Comparison of ENCODE assay signal across 32 cellular contexts in genomic region chr5:43875741-43876140, GRCh38.
"Had no signal": no experiment of that assay in that cellular context is flagged by ENCODE, and none has a peak within 500 bp of the region (broad histone marks: within the 10 kb centered on the region; RNA-seq: fewer than 3 reads in every experiment).

No MANE protein-coding gene starts in this region.

- FAIRE-seq: bronchial epithelial cell, TTC549 had no signal

- H3K4me3 ChIP-seq: ascending aorta, cardiac muscle cell had no signal

- DNase-seq: activated B cell treated with CpG ODN at 0.5 μM for 24 hours; activated CD4-positive, alpha-beta memory T cell treated with anti-CD3 and anti-CD28 coated beads for 36 hours; activated CD4-positive, alpha-beta T cell treated with anti-CD3 and anti-CD28 coated beads for 4 hours; activated CD4-positive, alpha-beta T cell treated with anti-CD3 and anti-CD28 coated beads, Interleukin-2, amount 10 ng/mL, durations not matched to agents 24 days and 14 days; activated CD4-positive, alpha-beta T cell treated with anti-CD3 and anti-CD28 coated beads, Interleukin-2, amount 50 U/mL, for 1 hour; activated CD4-positive, alpha-beta T cell treated with anti-CD3 and anti-CD28 coated beads, Interleukin-2, amount 50 U/mL, for 4 hours; activated CD4-positive, CD25-positive, alpha-beta regulatory T cell treated with anti-CD3 and anti-CD28 coated beads, Interleukin-2, amount 50 U/mL, for 72 hours; activated CD8-positive, alpha-beta memory T cell treated with anti-CD3 and anti-CD28 coated beads, Interleukin-2, amount 50 U/mL, for 4 hours; activated CD8-positive, alpha-beta T cell treated with anti-CD3 and anti-CD28 coated beads for 36 hours; activated effector memory CD4-positive, alpha-beta T cell treated with anti-CD3 and anti-CD28 coated beads, Interleukin-2, amount 50 U/mL, for 16 hours; activated gamma-delta T cell treated with Interleukin-2 at 50 U/mL for 16 hours; activated naive CD4-positive, alpha-beta T cell; activated naive CD4-positive, alpha-beta T cell treated with anti-CD3 and anti-CD28 coated beads for 36 hours; activated naive CD4-positive, alpha-beta T cell treated with anti-CD3 and anti-CD28 coated beads, Interleukin-2, amount 50 U/mL, for 16 hours; activated naive CD8-positive, alpha-beta T cell treated with anti-CD3 and anti-CD28 coated beads, Interleukin-2, amount 10 ng/mL, durations not matched to agents 7 days and 5 days; activated naive CD8-positive, alpha-beta T cell treated with anti-CD3 and anti-CD28 coated beads, Interleukin-2, amount 50 U/mL, for 24 hours; activated T-cell treated with anti-CD3 and anti-CD28 coated beads for 4 hours; activated T-cell treated with anti-CD3 and anti-CD28 coated beads, Interleukin-2, amount 50 U/mL, for 1 hour; activated T-cell treated with anti-CD3 and anti-CD28 coated beads, Interleukin-2, amount 50 U/mL, for 4 hours; activated T-cell treated with anti-CD3 and anti-CD28 coated beads, Interleukin-2, amount 50 U/mL, for 72 hours; amygdala; anterior cingulate cortex; caudate nucleus; T-helper 1 cell; T-helper 2 cell; T-helper 9 cell had no signal

- H3K36me3 ChIP-seq: ascending aorta, cardiac muscle cell had no signal

- ATAC-seq: activated CD8-positive, alpha-beta T cell treated with anti-CD3 and anti-CD28 coated beads for 36 hours; activated naive CD8-positive, alpha-beta T cell treated with anti-CD3 and anti-CD28 coated beads, Interleukin-2, amount 50 U/mL, for 24 hours; activated T-cell treated with anti-CD3 and anti-CD28 coated beads, Interleukin-2, amount 50 U/mL, for 4 hours; activated T-cell treated with anti-CD3 and anti-CD28 coated beads, Interleukin-2, amount 50 U/mL, for 72 hours; activated T-helper 17 cell treated with anti-CD3 and anti-CD28 coated beads, Interleukin-2, amount 50 U/mL, for 72 hours had no signal

- H3K4me1 ChIP-seq: ascending aorta had no signal

- H3K27ac ChIP-seq: ascending aorta, cardiac muscle cell, VCaP had no signal

- H3K27me3 ChIP-seq: ascending aorta, cardiac muscle cell had no signal

- H3K9me3 ChIP-seq: ascending aorta had no signal
